11 cellular contexts compared by ENCODE assay signal in the genomic region with DNA sequence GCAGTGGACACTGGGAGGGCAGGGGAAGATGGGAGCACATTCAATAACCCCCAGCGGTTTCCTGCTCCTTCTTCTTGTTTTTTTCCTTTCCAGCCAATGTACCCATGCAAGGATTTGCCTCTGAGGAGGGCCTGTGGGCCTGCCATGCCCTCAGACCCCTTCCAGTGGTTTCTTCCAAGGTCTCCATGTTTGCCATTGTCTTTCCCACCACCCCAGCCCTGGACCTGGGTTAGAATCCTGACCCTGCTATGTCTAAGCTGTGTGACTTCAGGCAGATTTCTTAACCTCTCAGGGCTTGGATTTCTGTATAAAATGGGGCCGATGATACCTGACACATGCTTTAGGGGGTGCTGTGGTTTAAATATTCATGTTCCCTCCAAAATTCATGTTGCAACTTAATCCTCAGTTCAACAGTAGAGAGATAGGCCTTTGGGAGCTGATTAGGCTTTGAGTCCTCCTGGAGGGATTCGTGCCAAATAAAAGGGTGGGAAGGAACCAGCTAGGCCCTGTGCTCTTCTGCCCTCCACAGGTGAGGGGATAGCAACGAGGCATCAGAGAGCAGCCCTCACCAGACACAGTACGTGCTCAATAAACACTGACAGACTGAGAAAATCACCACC. TPM values are rescaled to one million over a fixed set of nuclear protein-coding genes. Genes with fewer than 3 reads are reported as not detected.
DNase-seq lines count a peak whose midpoint lies in the region; ATAC-seq, FAIRE-seq and TF ChIP-seq lines count a peak whose summit lies in the region.
"Had no signal": no experiment of that assay in that cellular context is flagged by ENCODE, and none has a peak within 500 bp of the region (broad histone marks: within the 10 kb centered on the region; RNA-seq: fewer than 3 reads in every experiment).

No MANE protein-coding gene starts in this region.

- no peak overlapping the region for H2AK5ac ChIP-seq in H1 (ENCODE audit: low read depth, low read length)

- ATAC-seq in HG02840 (IDR thresholded peaks at IDR 0.05; ENCODE audit: low FRiP score, unreplicated experiment) (no peak), HG03045 (IDR thresholded peaks at IDR 0.05; ENCODE audit: unreplicated experiment) (no peak)
- ATAC-seq: activated naive CD8-positive, alpha-beta T cell treated with anti-CD3 and anti-CD28 coated beads, Interleukin-2, amount 50 U/mL, for 24 hours had no signal

- H2BK120ac ChIP-seq in H1 (replicated peaks; ENCODE audit: low read depth, low read length) = no peak overlapping the region

- no peak overlapping the region for H3K18ac ChIP-seq in H1 (ENCODE audit: extremely low read depth, low read length)

- no peak overlapping the region for H3K4ac ChIP-seq in H1 (replicated peaks; ENCODE audit: insufficient read length, low read depth, low read length)

- H4K5ac ChIP-seq in H1 (ENCODE audit: insufficient read length, low read depth, low read length) = no peak overlapping the region

- DNase-seq in SIG-M5 treated with dmso at 0.1 percent for 504 hours (lab: John Stamatoyannopoulos, UW; ENCODE audit: unreplicated experiment) (peak; percentile 65), SIG-M5 (lab: John Stamatoyannopoulos, UW) (no peak), NOMO-1 (lab: John Stamatoyannopoulos, UW; ENCODE audit: unreplicated experiment in 2 of 2) (peak; percentile 60 to 74), H1 (ENCODE audit: low read depth in 1 of 2, low spot score in 2 of 2) (no peak), renal cortical epithelial cell (ENCODE audit: low read depth) (peak; percentile 39), G401 (ENCODE audit: low spot score) (no peak)
- DNase-seq: activated naive CD8-positive, alpha-beta T cell treated with anti-CD3 and anti-CD28 coated beads, Interleukin-2, amount 50 U/mL, for 24 hours had no signal

- no peaks in the 10 kb centered on the region for H3K79me2 ChIP-seq in H1 (ENCODE audit: control insufficient read depth in 1 of 2, insufficient read depth in 2 of 2, low read length in 2 of 2)

- H3K4me1 ChIP-seq in H1 (replicated peaks in 1 of 4; ENCODE audit: control insufficient read depth in 3 of 4, insufficient read depth in 4 of 4, low read length in 3 of 4) = peaks cover 0 to 3% (median 0%) of the 10 kb centered on the region in 4 experiments; a peak in 2 of 7 replicates
- H3K4me1 ChIP-seq: HAP-1 had no signal

- H2BK12ac ChIP-seq in H1 (ENCODE audit: low read depth, low read length) = peak overlapping the region; percentile 64; the same call in 1 of the 2 replicates

- H3K27me3 ChIP-seq in H1 (replicated peaks in 1 of 4; ENCODE audit: control insufficient read depth in 3 of 4, extremely low read depth in 1 of 4, insufficient read depth in 3 of 4, low read length in 3 of 4) = no peaks in the 10 kb centered on the region
- H3K27me3 ChIP-seq: BLaER1 treated with 17β-estradiol and CSF1 and Interleukin-3, amounts not matched to agents 10 nM and 100 nM had no signal

- TF ChIP-seq EP300 in H1 (IDR thresholded peaks at IDR 0.05; ENCODE audit: borderline replicate concordance in 1 of 2, low read depth in 2 of 2, low read length in 2 of 2) = no peak

- CTCF ChIA-PET in H1 (lab: Charles Lee; ENCODE audit: partially characterized antibody) = interaction anchor here (0.6 to 2.0 kb wide), 30 partner anchors 9 to 1139 kb away, joined by 3 to 10 read pairs (median 4); no protein-coding TSS in a partner anchor

- TF ChIP-seq RAD21 in H1 (IDR thresholded peaks at IDR 0.05 in 1 of 2, conservative IDR thresholded peaks at IDR 0.05 in 1 of 2; ENCODE audit: low read depth in 2 of 2, low read length in 2 of 2) = peak; percentile 68 to 71

- H3K79me1 ChIP-seq in H1 (ENCODE audit: low read depth, low read length) = no peaks in the 10 kb centered on the region

- TF ChIP-seq POLR2A in H1 (IDR thresholded peaks at IDR 0.05; ENCODE audit: control extremely low read depth in 1 of 2, low read depth in 2 of 2, low read length in 2 of 2) = no peak

- H2AFZ ChIP-seq in H1 (ENCODE audit: low read length) = no peak overlapping the region

- in situ Hi-C loops in G401 (cut with HindIII; ENCODE audit: low sequenced_read_pairs) = no loop called here

- no peak overlapping the region for H2BK15ac ChIP-seq in H1 (ENCODE audit: low read length)

- no peak overlapping the region for H3K56ac ChIP-seq in H1 (replicated peaks; ENCODE audit: insufficient read length, low read depth, low read length)

- no peak overlapping the region for H3K23ac ChIP-seq in H1 (ENCODE audit: insufficient read length)

- H3K9ac ChIP-seq in H1 (replicated peaks in 1 of 4; ENCODE audit: extremely low read depth in 1 of 4, low read depth in 3 of 4, low read length in 3 of 4) = no peak overlapping the region
- H3K9ac ChIP-seq: BLaER1 treated with 17β-estradiol and CSF1 and Interleukin-3, amounts not matched to agents 10 nM and 100 nM had no signal

- no peak overlapping the region for H3K4me2 ChIP-seq in H1 (ENCODE audit: insufficient read depth in 1 of 2, low read depth in 2 of 2, low read length in 2 of 2)
- H3K4me2 ChIP-seq: BLaER1 treated with 17β-estradiol and CSF1 and Interleukin-3, amounts not matched to agents 10 nM and 100 nM had no signal

- no peak overlapping the region for H4K91ac ChIP-seq in H1 (replicated peaks; ENCODE audit: insufficient read length, low read length)

- no peak overlapping the region for H3K14ac ChIP-seq in H1 (ENCODE audit: insufficient read length)

- POLR2A ChIA-PET in H1 (lab: Charles Lee; ENCODE audit: partially characterized antibody) = interaction anchor here (1.0 to 1.5 kb wide), 3 partner anchors 10 to 35 kb away, joined by 4 read pairs; no protein-coding TSS in a partner anchor

- no peaks in the 10 kb centered on the region for H3K36me3 ChIP-seq in H1 (ENCODE audit: control insufficient read depth in 2 of 4, insufficient read depth in 4 of 4, low read length in 3 of 4)
- H3K36me3 ChIP-seq: BLaER1 treated with 17β-estradiol and CSF1 and Interleukin-3, amounts not matched to agents 10 nM and 100 nM; HAP-1 had no signal

- FAIRE-seq in H1 (lab: Jason Lieb, UNC) = peak; percentile 28

- H2BK20ac ChIP-seq in H1 (ENCODE audit: low read length) = no peak overlapping the region

- H3K27ac ChIP-seq in H1 (ENCODE audit: low read depth, low read length) = no peak overlapping the region
- H3K27ac ChIP-seq: BLaER1 treated with 17β-estradiol and CSF1 and Interleukin-3, amounts not matched to agents 10 nM and 100 nM had no signal

- H4K20me1 ChIP-seq in H1 (replicated peaks in 1 of 2; ENCODE audit: control insufficient read depth in 1 of 2, insufficient read depth in 2 of 2, low read length in 2 of 2) = no peaks in the 10 kb centered on the region

- H3K4me3 ChIP-seq in H1 (ENCODE audit: extremely low read depth in 1 of 4, insufficient read depth in 2 of 4, low read depth in 3 of 4, low read length in 4 of 4) = no peak overlapping the region
- H3K4me3 ChIP-seq: BLaER1 treated with 17β-estradiol and CSF1 and Interleukin-3, amounts not matched to agents 10 nM and 100 nM; HAP-1 had no signal

- H2BK5ac ChIP-seq in H1 (ENCODE audit: low read depth, low read length) = no peak overlapping the region

- H4K8ac ChIP-seq in H1 (ENCODE audit: extremely low read depth, insufficient read depth, low read length) = no peak overlapping the region

- 84% methylated on average over 5 of the region's 5 CpGs; no CpG with 5 or more reads in 1 of the 2 experiments for WGBS in H1 (ENCODE audit: extremely low coverage in 1 of 2, insufficient coverage in 1 of 2, insufficient read length in 1 of 2, insufficient replicate concordance in 2 of 2, low coverage in 1 of 2, low lambda C conversion rate in 2 of 2, missing lambda C conversion rate in 1 of 2), 2 experiments

- H3K9me3 ChIP-seq in H1 (ENCODE audit: insufficient read depth in 2 of 2, low read depth in 1 of 2, low read length in 1 of 2) = no peaks in the 10 kb centered on the region
- H3K9me3 ChIP-seq: HAP-1 had no signal

- H3K23me2 ChIP-seq in H1 (ENCODE audit: low read depth, low read length) = no peaks in the 10 kb centered on the region

- TF ChIP-seq CTCF in H1 (IDR thresholded peaks at IDR 0.05; ENCODE audit: control extremely low read depth in 1 of 3, insufficient read depth in 1 of 3, low read depth in 1 of 3, low read length in 3 of 3) = peak; percentile 21 to 57 (median 32); a peak in 3 of 4 replicates

TF ChIP-seq in H1, 55 proteins besides CTCF, POLR2A, EP300 and RAD21 (continues in another document):
- TF ChIP-seq POU5F1 (IDR thresholded peaks at IDR 0.05; ENCODE audit: low read depth, low read length) (no peak), SP2 (IDR thresholded peaks at IDR 0.05; ENCODE audit: low read length) (no peak), SIX5 (IDR thresholded peaks at IDR 0.05; ENCODE audit: low read depth, low read length) (no peak), JUN (IDR thresholded peaks at IDR 0.05; ENCODE audit: low read depth, low read length) (no peak), HDAC2 (IDR thresholded peaks at IDR 0.05; ENCODE audit: borderline replicate concordance in 1 of 2, low read depth in 2 of 2, low read length in 2 of 2) (0 out of 4 replicates have a peak, but pooled peaks of 1 of the 2 experiments have one; percentile 25), ZNF274 (IDR thresholded peaks at IDR 0.05; ENCODE audit: borderline replicate concordance, extremely low read depth, low read length) (no peak), KDM1A (IDR thresholded peaks at IDR 0.05; ENCODE audit: borderline replicate concordance, low read length) (peak; percentile 80), TAF7 (optimal IDR thresholded peaks at IDR 0.05; ENCODE audit: borderline replicate concordance, low read depth, low read length) (no peak), EGR1 (IDR thresholded peaks at IDR 0.05; ENCODE audit: borderline replicate concordance, low read depth, low read length) (no peak), NRF1 (IDR thresholded peaks at IDR 0.05; ENCODE audit: low read depth, low read length) (no peak), BCL11A (IDR thresholded peaks at IDR 0.05; ENCODE audit: low read depth in 2 of 2, low read length in 2 of 2) (no peak), CEBPB (IDR thresholded peaks at IDR 0.05; ENCODE audit: low read depth, low read length) (peak; percentile 48; the same call in 1 of the 2 replicates), TEAD4 (IDR thresholded peaks at IDR 0.05; ENCODE audit: low read depth, low read length) (no peak), MAFK (IDR thresholded peaks at IDR 0.05; ENCODE audit: low read depth, low read length) (no peak), SP1 (IDR thresholded peaks at IDR 0.05; ENCODE audit: low read depth, low read length) (no peak)

RNA-seq across cellular contexts. Expression of a gene that starts 46.3 kb away (rescaled TPM):
- 118 and 122 TPM in 2 replicates for total RNA-seq in H1 (2021; fragmentation: NEBNext Ultra II Directional; extraction: Animal tissue kit (Norgen Biotek cat#: 25700))
- 72.2 and 72.3 TPM in 2 replicates for polyA plus RNA-seq in H1 (2011; rRNA removed)
- polyA plus RNA-seq in H1 (2011; cell fraction: cytosol; rRNA removed) = 53.0 TPM
- 599 TPM for polyA plus RNA-seq in H1 (2011; cell fraction: nucleus; rRNA removed)
- polyA plus RNA-seq in H1 (2012, experiment 1 of 2) = 82.4 to 123 TPM (median 108 TPM) in 4 replicates
- polyA plus RNA-seq in H1 (2012, experiment 2 of 2) = 47.2 TPM
- polyA plus RNA-seq in H1 (2013, experiment 1 of 2) = 96.1 TPM
- 85.9 TPM for polyA plus RNA-seq in H1 (2013, experiment 2 of 2)
- 249 and 262 TPM in 2 replicates for polyA minus RNA-seq in H1 (2011; rRNA and poly(A)+ RNA removed)
- polyA minus RNA-seq in H1 (2011; cell fraction: cytosol; rRNA and poly(A)+ RNA removed) = 121 TPM
- polyA minus RNA-seq in H1 (2011; cell fraction: nucleus; rRNA and poly(A)+ RNA removed) = 391 TPM
- total RNA-seq in renal cortical epithelial cell = 342 and 459 TPM in 2 replicates
- total RNA-seq in G401 (2014; rRNA removed; shearing (Covaris generic)) = 140 and 146 TPM in 2 replicates

Comparison
In these comparisons a context has a peak if more than half of its experiments do, and no peak if none do; other contexts are left out.
1. DNase-seq: peak in SIG-M5 treated with dmso at 0.1 percent for 504 hours (single experiment), NOMO-1 (2 of 2) and renal cortical epithelial cell (single experiment); none in SIG-M5 (single experiment), H1 (0 of 2) and G401 (single experiment).